ENCODE assay signal across 7 cellular contexts in the genomic region with DNA sequence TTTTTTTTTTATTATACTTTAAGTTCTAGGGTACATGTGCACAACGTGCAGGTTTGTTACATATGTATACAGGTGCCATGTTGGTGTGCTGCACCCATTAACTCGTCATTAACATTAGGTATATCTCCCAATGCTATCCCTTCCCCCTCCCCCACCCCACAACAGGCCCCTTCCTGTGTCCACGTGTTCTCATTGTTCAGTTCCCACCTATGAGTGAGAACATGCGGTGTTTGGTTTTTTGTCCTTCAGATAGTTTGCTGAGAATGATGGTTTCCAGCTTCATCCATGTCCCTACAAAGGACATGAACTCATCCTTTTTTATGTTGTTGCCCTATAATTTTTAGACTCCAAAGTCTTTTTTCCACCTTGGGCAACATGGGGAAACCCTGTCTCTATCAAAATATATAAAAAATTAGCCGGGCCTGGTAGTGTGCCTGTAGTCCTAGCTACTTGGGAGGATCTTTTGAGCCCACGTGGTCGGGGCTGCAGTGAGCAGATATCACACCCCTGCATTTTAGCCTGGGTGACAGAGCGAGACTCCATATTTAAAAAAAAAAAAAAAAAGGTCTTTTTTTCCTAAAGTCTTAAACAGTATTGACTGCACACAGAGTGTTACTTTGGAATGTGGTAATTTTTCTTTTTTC. TPM values are rescaled to one million over a fixed set of nuclear protein-coding genes. Genes with fewer than 3 reads are reported as not detected.
A peak's percentile ranks its signal among the peaks of the same experiment; 100 is the strongest.
DNase-seq lines count a peak whose midpoint lies in the region; ATAC-seq, FAIRE-seq and TF ChIP-seq lines count a peak whose summit lies in the region.
"Not testable (repeated sequence)": the region's sequence is repeated elsewhere in the genome, so short reads cannot be mapped to it uniquely, and the experiment has no call there.

No MANE protein-coding gene starts in this region.

- not testable (repeated sequence) for H4K20me1 ChIP-seq in K562 (replicated peaks; ENCODE audit: control insufficient read depth, insufficient read depth, low read length)

- intact Hi-C loops in K562 (cut with micrococcal nuclease): loop anchor here (2.0 to 5.0 kb wide), 2 partner anchors 15 to 82 kb away; a partner anchor contains a TSS

- H3K4me1 Mint-ChIP-seq in HFFc6 (ENCODE audit: low read depth): peaks cover 63% of the 10 kb centered on the region

- 4% methylated on average over 7 of the region's 8 CpGs for WGBS in K562 (ENCODE audit: insufficient coverage, low coverage, missing lambda C conversion rate)
- no CpG with 5 or more reads among the region's 8 CpGs for WGBS in trophoblast cell (ENCODE audit: extremely low coverage, insufficient coverage, insufficient read length)

- H3K4me3 Mint-ChIP-seq in HFFc6: not testable (repeated sequence)

- not testable (repeated sequence) for TF ChIP-seq RAD21 in K562 (CRISPR knock-in tag; conservative IDR thresholded peaks at IDR 0.05 in 1 of 2, IDR thresholded peaks at IDR 0.05 in 1 of 2)

- H4K12ac ChIP-seq in trophoblast cell (ENCODE audit: low read depth, low read length): not testable (repeated sequence)

- TF ChIP-seq POLR2A in K562 (conservative IDR thresholded peaks at IDR 0.05): not testable (repeated sequence)

- 0 out of 2 replicates have a peak overlapping the region, but pooled peaks have one; percentile 21 for H3K27ac Mint-ChIP-seq in HFFc6

- H3K9ac ChIP-seq in K562 (ENCODE audit: insufficient read depth in 1 of 2, low read depth in 2 of 2, low read length in 2 of 2): peak overlapping the region in 1 of 2 experiments; percentile 55; a peak in 2 of 4 replicates
- H3K9ac ChIP-seq in trophoblast cell (ENCODE audit: low read length): not testable (repeated sequence)

- DNase-seq in DMS 273 (lab: John Stamatoyannopoulos, UW; ENCODE audit: unreplicated experiment): peak; percentile 35
- not testable (repeated sequence) for DNase-seq in HFFc6; cardiac muscle cell (ENCODE audit: low read depth in 1 of 2, low spot score in 1 of 2); right atrium auricular region (ENCODE audit: low spot score)
- DNase-seq in NCI-H82 (lab: John Stamatoyannopoulos, UW): peak; percentile 5
- DNase-seq in K562 (ENCODE audit: extremely low read depth in 1 of 4, low spot score in 3 of 4): peak in 1 of 4 experiments; percentile 80
- peak in 1 of 2 donors; percentile 29 for DNase-seq in trophoblast cell

- H3K4me1 ChIP-seq in K562 (replicated peaks in 1 of 2; ENCODE audit: control insufficient read depth in 2 of 2, insufficient read depth in 2 of 2, low read length in 2 of 2) (peaks cover 11 to 55% of the 10 kb centered on the region in 2 experiments), cardiac muscle cell (ENCODE audit: low read depth) (peaks cover 85% of the 10 kb centered on the region), right atrium auricular region (peaks cover 0 to 30% of the 10 kb centered on the region in 2 donors), trophoblast cell (ENCODE audit: control insufficient read depth in 1 of 2, insufficient read depth in 2 of 2, low read length in 2 of 2) (peaks cover 5 to 12% of the 10 kb centered on the region in 2 experiments)

- not testable (repeated sequence) for H3K9me1 ChIP-seq in K562 (ENCODE audit: control insufficient read depth, insufficient read depth, low read length)

- not testable (repeated sequence) for BruUV-seq in K562 (replicated peaks; lab: Mats Ljungman, UMichigan)

- peaks cover 46% of the 10 kb centered on the region for H3K36me3 ChIP-seq in K562 (ENCODE audit: control insufficient read depth, insufficient read depth, low read length)
- H3K36me3 ChIP-seq in cardiac muscle cell; right atrium auricular region; trophoblast cell (ENCODE audit: control insufficient read depth in 1 of 2, insufficient read depth in 2 of 2, low read length in 2 of 2): not testable (repeated sequence)

- ATAC-seq in K562: peak; percentile 60

- H3K4me2 ChIP-seq in K562 (ENCODE audit: insufficient read depth, low read length); trophoblast cell (ENCODE audit: low read length): not testable (repeated sequence)

- peaks cover 21% of the 10 kb centered on the region for H3K79me1 ChIP-seq in trophoblast cell (ENCODE audit: low read length)

- not testable (repeated sequence) for TF ChIP-seq CTCF in HFFc6 (IDR thresholded peaks at IDR 0.05); K562 (IDR thresholded peaks at IDR 0.05 in 2 of 3, conservative IDR thresholded peaks at IDR 0.05 in 1 of 3; ENCODE audit: insufficient read depth in 2 of 3, low read depth in 1 of 3, low read length in 3 of 3); cardiac muscle cell (IDR thresholded peaks at IDR 0.05; ENCODE audit: low read depth, low read length); right atrium auricular region (IDR thresholded peaks at IDR 0.05)

- not testable (repeated sequence) for FAIRE-seq in K562 (lab: Jason Lieb, UNC)

- H3K27me3 ChIP-seq in K562 (ENCODE audit: control insufficient read depth in 2 of 2, insufficient read depth in 2 of 2, low read length in 2 of 2); cardiac muscle cell; right atrium auricular region; trophoblast cell (ENCODE audit: insufficient read depth, low read length): not testable (repeated sequence)

- peak overlapping the region; percentile 53 for H2BK120ac ChIP-seq in trophoblast cell (ENCODE audit: insufficient read depth, low read length, poor library complexity)

- peak overlapping the region; percentile 65 for H4K8ac ChIP-seq in trophoblast cell (ENCODE audit: low read depth, low read length)

- peak overlapping the region; percentile 33 for H2BK5ac ChIP-seq in trophoblast cell (ENCODE audit: low read depth, low read length, poor library complexity)

- CTCF ChIA-PET in K562 (lab: Yijun Ruan, JAX; ENCODE audit: low intra/inter-chr PET ratio): not testable (repeated sequence)

- peak overlapping the region; percentile 64 for H3K4ac ChIP-seq in trophoblast cell (ENCODE audit: low read depth, low read length)

- H3K79me2 ChIP-seq in K562 (ENCODE audit: control insufficient read depth, insufficient read depth, low read length): peaks cover 99% of the 10 kb centered on the region
- peaks cover 10% of the 10 kb centered on the region for H3K79me2 ChIP-seq in trophoblast cell (ENCODE audit: control insufficient read depth, insufficient read depth, low read length, poor library complexity)

- not testable (repeated sequence) for H3K9me3 ChIP-seq in K562 (replicated peaks; ENCODE audit: control insufficient read depth, insufficient read depth, low read depth, low read length); cardiac muscle cell (ENCODE audit: low read depth); right atrium auricular region; trophoblast cell (ENCODE audit: insufficient read depth, low read depth, low read length)

- H3K9me3 Mint-ChIP-seq in HFFc6: not testable (repeated sequence)

- POLR2A ChIA-PET in K562 (lab: Yijun Ruan, JAX): interaction anchor here (1.2 to 6.6 kb wide), 4 partner anchors 8 to 29 kb away, joined by 3 to 64 read pairs (median 8); a partner anchor contains a TSS

- H3K27ac ChIP-seq in K562 (ENCODE audit: extremely low read depth, low read depth, low read length): peak overlapping the region; percentile 82
- H3K27ac ChIP-seq in cardiac muscle cell: peak overlapping the region; percentile 97
- peak overlapping the region; percentile 69 to 83 for H3K27ac ChIP-seq in right atrium auricular region
- peak overlapping the region; percentile 12 for H3K27ac ChIP-seq in trophoblast cell (ENCODE audit: low read depth, low read length)

- not testable (repeated sequence) for H2AK5ac ChIP-seq in trophoblast cell (ENCODE audit: low read length)

- peaks cover 16% of the 10 kb centered on the region for H3K36me3 Mint-ChIP-seq in HFFc6 (ENCODE audit: low read depth)

- TF ChIP-seq EP300 in K562 (IDR thresholded peaks at IDR 0.05; ENCODE audit: low read length): not testable (repeated sequence)

- H2AFZ ChIP-seq in K562 (ENCODE audit: low read depth, low read length); trophoblast cell (ENCODE audit: insufficient read depth, low read length, poor library complexity): not testable (repeated sequence)

- not testable (repeated sequence) for H3K4me3 ChIP-seq in K562; cardiac muscle cell; right atrium auricular region; trophoblast cell (ENCODE audit: low read depth, low read length)

- not testable (repeated sequence) for H2BK12ac ChIP-seq in trophoblast cell (ENCODE audit: low read length)

- H3K27me3 Mint-ChIP-seq in HFFc6 (ENCODE audit: insufficient read depth): not testable (repeated sequence)

- H4K91ac ChIP-seq in trophoblast cell (ENCODE audit: low read depth, low read length): peak overlapping the region; percentile 61

- in situ Hi-C loops in K562 (cut with MboI): not testable (repeated sequence)

- not testable (repeated sequence) for H3K14ac ChIP-seq in trophoblast cell (ENCODE audit: low read length)

- not testable (repeated sequence) for H3K18ac ChIP-seq in trophoblast cell (ENCODE audit: low read length)

- H3K23ac ChIP-seq in trophoblast cell (ENCODE audit: low read length): not testable (repeated sequence)

RNA-seq across cellular contexts. Expression of a gene that starts 14.0 kb away (rescaled TPM):
- total RNA-seq in HFFc6 (2021; fragmentation: NEBNext Ultra II Directional; extraction: Animal tissue kit (Norgen Biotek cat#: 25700)): 100 to 1,000 TPM in 2 of 6 experiments, 10 to 100 TPM in 4; 75.8 to 104 (median 94.5) TPM
- 46.8 and 66.2 TPM in 2 replicates for total RNA-seq in K562 (2011; cell fraction: chromatin; rRNA removed; ENCODE audit: low replicate concordance)
- total RNA-seq in K562 (2011; cell fraction: nucleolus; rRNA removed): 32.0 and 35.4 TPM in 2 replicates
- 50.6 and 71.3 TPM in 2 replicates for total RNA-seq in K562 (2011; cell fraction: nucleoplasm; rRNA removed)
- total RNA-seq in K562 (2014; rRNA removed): 133 and 168 TPM in 2 replicates
- 188 and 204 TPM in 2 replicates for total RNA-seq in K562 (2014; rRNA removed; fragmentation: Illumina TruSeq; extraction: Trizol)
- total RNA-seq in K562 (2015; rRNA removed; fragmentation: Illumina TruSeq; extraction: Trizol): 163 and 167 TPM in 2 replicates
- total RNA-seq in K562 (2021): 146 and 159 TPM in 2 replicates
- polyA plus RNA-seq in K562 (2011; rRNA removed): 140 and 155 TPM in 2 replicates
- polyA plus RNA-seq in K562 (2011; cell fraction: cytosol; rRNA removed): 65.1 and 82.4 TPM in 2 replicates
- polyA plus RNA-seq in K562 (2011; cell fraction: nucleus; rRNA removed): 52.4 and 74.8 TPM in 2 replicates
- 130 and 147 TPM in 2 replicates for polyA plus RNA-seq in K562 (2012)
- 222 and 244 TPM in 2 replicates for polyA plus RNA-seq in K562 (2014; fragmentation: Illumina TruSeq; extraction: Trizol)
- polyA plus RNA-seq in K562 (2014; fragmentation: Nextera tagmentation; extraction: Ambion mirVana): 100 to 1,000 TPM; 251 to 316 TPM
- 137 and 173 TPM in 2 replicates for polyA plus RNA-seq in K562 (2014; rRNA removed)
- 77.1 and 82.6 TPM in 2 replicates for polyA minus RNA-seq in K562 (2011; rRNA and poly(A)+ RNA removed)
- polyA minus RNA-seq in K562 (2011; cell fraction: cytosol; rRNA and poly(A)+ RNA removed): 80.0 and 90.3 TPM in 2 replicates
- 16.7 and 29.4 TPM in 2 replicates for polyA minus RNA-seq in K562 (2011; cell fraction: nucleus; rRNA and poly(A)+ RNA removed)
- total RNA-seq in cardiac muscle cell: 281 and 358 TPM in 2 replicates
- 236 and 421 TPM in 2 replicates for polyA plus RNA-seq in cardiac muscle cell
- total RNA-seq in right atrium auricular region: 100 to 1,000 TPM; 206 to 292 TPM
- 239 and 252 TPM in 2 replicates for polyA plus RNA-seq in trophoblast cell (2013)

RNA-seq across cellular contexts. Expression of a gene that starts 14.4 kb away (rescaled TPM):
- total RNA-seq in HFFc6 (2021; fragmentation: NEBNext Ultra II Directional; extraction: Animal tissue kit (Norgen Biotek cat#: 25700)): 10 to 100 TPM; 21.0 to 26.2 (median 23.4) TPM
- total RNA-seq in K562 (2011; cell fraction: chromatin; rRNA removed; ENCODE audit: low replicate concordance): 32.4 and 48.1 TPM in 2 replicates
- 19.8 and 24.7 TPM in 2 replicates for total RNA-seq in K562 (2011; cell fraction: nucleolus; rRNA removed)
- total RNA-seq in K562 (2011; cell fraction: nucleoplasm; rRNA removed): 20.9 and 23.6 TPM in 2 replicates
- total RNA-seq in K562 (2014; rRNA removed) (41.1 and 41.4 TPM in 2 replicates), K562 (2014; rRNA removed; fragmentation: Illumina TruSeq; extraction: Trizol) (57.0 and 64.3 TPM in 2 replicates), K562 (2015; rRNA removed; fragmentation: Illumina TruSeq; extraction: Trizol) (48.7 and 52.6 TPM in 2 replicates), K562 (2021) (43.7 and 44.0 TPM in 2 replicates), cardiac muscle cell (36.7 and 54.1 TPM in 2 replicates), right atrium auricular region (10 to 100 TPM; 20.8 to 33.7 TPM)
- polyA plus RNA-seq in K562 (2011; rRNA removed) (58.5 and 71.5 TPM in 2 replicates), K562 (2014; fragmentation: Illumina TruSeq; extraction: Trizol) (45.7 and 48.8 TPM in 2 replicates), K562 (2014; fragmentation: Nextera tagmentation; extraction: Ambion mirVana) (10 to 100 TPM; 38.9 to 70.3 TPM), K562 (2014; rRNA removed) (45.7 and 48.4 TPM in 2 replicates), cardiac muscle cell (44.6 and 81.5 TPM in 2 replicates)
- 17.1 and 33.8 TPM in 2 replicates for polyA plus RNA-seq in K562 (2011; cell fraction: cytosol; rRNA removed)
- 37.1 and 45.7 TPM in 2 replicates for polyA plus RNA-seq in K562 (2011; cell fraction: nucleus; rRNA removed)
- polyA plus RNA-seq in K562 (2012): 42.1 and 43.9 TPM in 2 replicates
- 78.8 and 85.3 TPM in 2 replicates for polyA minus RNA-seq in K562 (2011; rRNA and poly(A)+ RNA removed)
- polyA minus RNA-seq in K562 (2011; cell fraction: cytosol; rRNA and poly(A)+ RNA removed): 22.1 and 26.2 TPM in 2 replicates
- 21.3 and 34.0 TPM in 2 replicates for polyA minus RNA-seq in K562 (2011; cell fraction: nucleus; rRNA and poly(A)+ RNA removed)
- polyA plus RNA-seq in trophoblast cell (2013): 17.7 and 18.1 TPM in 2 replicates

Comparison
In these comparisons a context has a peak if more than half of its experiments do, and no peak if none do; other contexts are left out.
1. H3K27ac ChIP-seq: peak in every context shown above with its lines; median percentile 97 in cardiac muscle cell; 82 in K562; 76 in right atrium auricular region; 12 in trophoblast cell.